In genomic region chr15:58440181-58440910, GRCh38 we compare ENCODE assay signal across 9 cellular contexts. TPM values are rescaled to one million over a fixed set of nuclear protein-coding genes. Genes with fewer than 3 reads are reported as not detected.
DNase-seq lines count a peak whose midpoint lies in the region; TF ChIP-seq lines count a peak whose summit lies in the region.
"Had no signal": no experiment of that assay in that cellular context is flagged by ENCODE, and none has a peak within 500 bp of the region (broad histone marks: within the 10 kb centered on the region; RNA-seq: fewer than 3 reads in every experiment).

No MANE protein-coding gene starts in this region.

- 47 to 50% (median 48%) methylated on average over 7 of the region's 7 CpGs for WGBS in adrenal gland, 4 donors
- WGBS in smooth muscle cell (ENCODE audit: low lambda C conversion rate) = 47% methylated on average over 7 of the region's 7 CpGs

- H3K27ac ChIP-seq in adrenal gland (peak overlapping the region in 4 of 5 donors; percentile 15 to 76 (median 73)), right atrium auricular region (peak overlapping the region; percentile 83 to 88), smooth muscle cell (ENCODE audit: low read depth) (peak overlapping the region; percentile 76), dorsolateral prefrontal cortex (peak overlapping the region in 23 of 59 donors; percentile 2 to 62 (median 33))

- H3K4me3 ChIP-seq in adrenal gland (no peak overlapping the region), right atrium auricular region (no peak overlapping the region), smooth muscle cell (no peak overlapping the region), dorsolateral prefrontal cortex (no peak overlapping the region)

- H3K4me1 ChIP-seq in adrenal gland (replicated peaks in 1 of 2) (peaks cover 18 to 30% of the 10 kb centered on the region in 2 donors), right atrium auricular region (peaks cover 0 to 51% of the 10 kb centered on the region in 2 donors), smooth muscle cell (ENCODE audit: low read depth) (no peaks in the 10 kb centered on the region)

- TF ChIP-seq CTCF in adrenal gland (IDR thresholded peaks at IDR 0.05) = no peak
- TF ChIP-seq CTCF in right atrium auricular region (IDR thresholded peaks at IDR 0.05) = no peak
- TF ChIP-seq CTCF in smooth muscle cell (IDR thresholded peaks at IDR 0.05; ENCODE audit: borderline replicate concordance, insufficient read depth, poor library complexity, severe bottlenecking) = no peak
- no peak for TF ChIP-seq CTCF in dorsolateral prefrontal cortex (IDR thresholded peaks at IDR 0.05 in 54 of 56, conservative IDR thresholded peaks at IDR 0.05 in 2 of 56; ENCODE audit: low read depth in 1 of 56, partially characterized antibody in 56 of 56)

- peak overlapping the region; percentile 34 for H3K4me2 ChIP-seq in smooth muscle cell

- intact Hi-C loops in adrenal gland (cut with DNase I) = no loop called here
- intact Hi-C loops in dorsolateral prefrontal cortex (cut with DNase I) = no loop called here

- TF ChIP-seq POLR2A in adrenal gland (IDR thresholded peaks at IDR 0.05) = peak in 1 of 2 donors; percentile 18

- H3K36me3 ChIP-seq in adrenal gland (replicated peaks in 1 of 2) = no peaks in the 10 kb centered on the region
- no peaks in the 10 kb centered on the region for H3K36me3 ChIP-seq in right atrium auricular region
- H3K36me3 ChIP-seq in smooth muscle cell (ENCODE audit: low read depth) = no peaks in the 10 kb centered on the region

- H4K20me1 ChIP-seq in smooth muscle cell (ENCODE audit: low read depth) = no peaks in the 10 kb centered on the region

- no peaks in the 10 kb centered on the region for H3K27me3 ChIP-seq in adrenal gland
- H3K27me3 ChIP-seq in right atrium auricular region = no peaks in the 10 kb centered on the region
- H3K27me3 ChIP-seq in smooth muscle cell (ENCODE audit: low read depth) = no peaks in the 10 kb centered on the region
- no peaks in the 10 kb centered on the region for H3K27me3 ChIP-seq in dorsolateral prefrontal cortex

- H3K9me3 ChIP-seq in adrenal gland (replicated peaks in 1 of 3) (no peaks in the 10 kb centered on the region), right atrium auricular region (no peaks in the 10 kb centered on the region), smooth muscle cell (replicated peaks; ENCODE audit: low read depth) (no peaks in the 10 kb centered on the region)

- H2AFZ ChIP-seq in smooth muscle cell (ENCODE audit: low read depth) = no peak overlapping the region

- H3K9ac ChIP-seq in smooth muscle cell (ENCODE audit: low read depth) = peak overlapping the region; percentile 25

- no peaks in the 10 kb centered on the region for H3K79me2 ChIP-seq in smooth muscle cell (ENCODE audit: low read depth)

- DNase-seq in HT-29 (ENCODE audit: low spot score) (peak; percentile 91), adrenal gland (peak; percentile 52 to 85 (median 75)), right atrium auricular region (ENCODE audit: low spot score) (peak; percentile 79), smooth muscle cell (lab: John Stamatoyannopoulos, UW; ENCODE audit: unreplicated experiment) (no peak), dorsolateral prefrontal cortex (no peak)
- no peak for DNase-seq in activated naive CD4-positive, alpha-beta T cell (lab: John Stamatoyannopoulos, UW)
- no peak for DNase-seq in stimulated activated CD4-positive, alpha-beta T cell treated with anti-CD3 and anti-CD28 coated beads, Interleukin-4, amount 100 ng/mL, for 1 hour
- DNase-seq in activated T-cell treated with anti-CD3 and anti-CD28 coated beads, Interleukin-2, amount 50 U/mL, for 1 hour = no peak
- DNase-seq: activated B cell treated with CpG ODN at 0.5 μM for 24 hours had no signal

- no peaks in the 10 kb centered on the region for H3F3A ChIP-seq in smooth muscle cell (ENCODE audit: low read depth)

RNA-seq across cellular contexts. Expression of gene LIPC, which starts 8.6 kb away (rescaled TPM):
- not detected in 2 replicates for total RNA-seq in HT-29 (2014; rRNA removed; shearing (Covaris generic))
- 1 to 10 TPM in 1 of 8 donors, under 1 TPM in 4, not detected in 3; 0.11 to 1.0 (median 0.18) TPM for total RNA-seq in adrenal gland
- under 1 TPM in 2 of 3 donors, not detected in 1; 0.24 to 0.48 TPM for polyA plus RNA-seq in adrenal gland
- under 1 TPM; 0.52 to 0.59 TPM for total RNA-seq in right atrium auricular region
- not detected in 2 replicates for total RNA-seq in smooth muscle cell
- polyA plus RNA-seq in smooth muscle cell = not detected in 2 replicates
- total RNA-seq in dorsolateral prefrontal cortex = 1 to 10 TPM in 100 of 120 experiments, under 1 TPM in 20; 0.46 to 4.2 (median 1.7) TPM
- total RNA-seq: activated B cell treated with CpG ODN at 0.5 μM for 24 hours had no signal

Comparison
In these comparisons a context has a peak if more than half of its experiments do, and no peak if none do; other contexts are left out.
1. DNase-seq: peak in HT-29 (single experiment), adrenal gland (7 of 7) and right atrium auricular region (single experiment); none in smooth muscle cell (single experiment), dorsolateral prefrontal cortex (0 of 10), activated naive CD4-positive, alpha-beta T cell (0 of 4), stimulated activated CD4-positive, alpha-beta T cell treated with anti-CD3 and anti-CD28 coated beads, Interleukin-4, amount 100 ng/mL, for 1 hour (single experiment) and activated T-cell treated with anti-CD3 and anti-CD28 coated beads, Interleukin-2, amount 50 U/mL, for 1 hour (single experiment).